34 cellular contexts compared by ENCODE assay signal in genomic region chr7:140384894-140385650, GRCh38. TPM values are rescaled to one million over a fixed set of nuclear protein-coding genes. Genes with fewer than 3 reads are reported as not detected.
DNase-seq lines count a peak whose midpoint lies in the region; ATAC-seq and TF ChIP-seq lines count a peak whose summit lies in the region.
"Had no signal": no experiment of that assay in that cellular context is flagged by ENCODE, and none has a peak within 500 bp of the region (broad histone marks: within the 10 kb centered on the region; RNA-seq: fewer than 3 reads in every experiment).

No MANE protein-coding gene starts in this region.

- H3K9me3 Mint-ChIP-seq in activated CD8-positive, alpha-beta T cell treated with anti-CD3 and anti-CD28 coated beads for 36 hours = no peaks in the 10 kb centered on the region
- H3K9me3 Mint-ChIP-seq in activated CD8-positive, alpha-beta T cell treated with anti-CD3 and anti-CD28 coated beads, Interleukin-2, amount 10 ng/mL, durations not matched to agents 7 days and 5 days (ENCODE audit: insufficient read depth) = no peaks in the 10 kb centered on the region
- H3K9me3 Mint-ChIP-seq in activated naive CD8-positive, alpha-beta T cell treated with anti-CD3 and anti-CD28 coated beads for 36 hours = no peaks in the 10 kb centered on the region
- no peaks in the 10 kb centered on the region for H3K9me3 Mint-ChIP-seq in osteocyte (ENCODE audit: unreplicated experiment)
- H3K9me3 Mint-ChIP-seq: natural killer cell treated with Interleukin-12 subunit alpha and Interleukin-12 subunit beta and Interleukin-15 and Interleukin-18, amount 100 ng/mL, for 72 hours; T-helper 1 cell treated with Interleukin-12 subunit alpha and Interleukin-12 subunit beta and Interleukin-4 antibody, amounts not matched to agents 30 μg/mL and 1 μg/mL, for 36 hours; type B pancreatic cell had no signal

- peaks cover 27% of the 10 kb centered on the region for H3K4me1 Mint-ChIP-seq in activated CD8-positive, alpha-beta T cell treated with anti-CD3 and anti-CD28 coated beads for 36 hours (ENCODE audit: low read depth)
- H3K4me1 Mint-ChIP-seq in activated CD8-positive, alpha-beta T cell treated with anti-CD3 and anti-CD28 coated beads, Interleukin-2, amount 10 ng/mL, durations not matched to agents 7 days and 5 days (ENCODE audit: low read depth) = peaks cover 14% of the 10 kb centered on the region
- peaks cover 21% of the 10 kb centered on the region for H3K4me1 Mint-ChIP-seq in activated naive CD8-positive, alpha-beta T cell treated with anti-CD3 and anti-CD28 coated beads for 36 hours
- peaks cover 12% of the 10 kb centered on the region for H3K4me1 Mint-ChIP-seq in osteocyte (ENCODE audit: unreplicated experiment)

- intact Hi-C loops in activated CD8-positive, alpha-beta T cell treated with anti-CD3 and anti-CD28 coated beads for 36 hours (cut with micrococcal nuclease) = no loop called here

- H3K9me3 ChIP-seq in HEK293 (ENCODE audit: control insufficient read depth, insufficient read depth, low read depth, low read length) = no peaks in the 10 kb centered on the region
- H3K9me3 ChIP-seq: heart right ventricle, mucosa of descending colon, SJSA1 had no signal

- peaks cover 10 to 17% of the 10 kb centered on the region in 2 experiments; a peak in 2 of 3 replicates for H3K36me3 ChIP-seq in HEK293 (ENCODE audit: control insufficient read depth in 2 of 2, insufficient read depth in 1 of 2, low read length in 2 of 2)

- no peak overlapping the region for H3K27ac ChIP-seq in HEK293 (ENCODE audit: extremely low read depth, low read depth, low read length)
- H3K27ac ChIP-seq: brain microvascular endothelial cell, heart right ventricle, KMS-11, SJSA1 had no signal

- H3K27ac Mint-ChIP-seq in activated CD8-positive, alpha-beta T cell treated with anti-CD3 and anti-CD28 coated beads for 36 hours = peak overlapping the region; percentile 73
- H3K27ac Mint-ChIP-seq in activated CD8-positive, alpha-beta T cell treated with anti-CD3 and anti-CD28 coated beads, Interleukin-2, amount 10 ng/mL, durations not matched to agents 7 days and 5 days = no peak overlapping the region
- H3K27ac Mint-ChIP-seq in activated naive CD8-positive, alpha-beta T cell treated with anti-CD3 and anti-CD28 coated beads for 36 hours = peak overlapping the region; percentile 52
- H3K27ac Mint-ChIP-seq in osteocyte (ENCODE audit: unreplicated experiment) = peak overlapping the region; percentile 54
- H3K27ac Mint-ChIP-seq: natural killer cell treated with Interleukin-12 subunit alpha and Interleukin-12 subunit beta and Interleukin-15 and Interleukin-18, amount 100 ng/mL, for 72 hours; T-helper 1 cell treated with Interleukin-12 subunit alpha and Interleukin-12 subunit beta and Interleukin-4 antibody, amounts not matched to agents 30 μg/mL and 1 μg/mL, for 36 hours; type B pancreatic cell had no signal

- CTCF ChIA-PET in activated CD8-positive, alpha-beta T cell treated with anti-CD3 and anti-CD28 coated beads for 36 hours (lab: Charles Lee) = interaction anchor here (0.8 to 2.2 kb wide), 4 partner anchors 9 to 81 kb away, joined by 3 to 8 read pairs (median 4); no protein-coding TSS in a partner anchor
- CTCF ChIA-PET in activated CD8-positive, alpha-beta T cell treated with anti-CD3 and anti-CD28 coated beads, Interleukin-2, amount 10 ng/mL, durations not matched to agents 7 days and 5 days (lab: Charles Lee) = interaction anchor here (0.5 to 1.9 kb wide), 6 partner anchors 8 to 203 kb away, joined by 3 to 7 read pairs (median 4); no protein-coding TSS in a partner anchor
- CTCF ChIA-PET in HEK293 (lab: Yijun Ruan, JAX) = interaction anchor here (0.6 to 0.9 kb wide), 2 partner anchors 59 to 169 kb away, joined by 3 read pairs; no protein-coding TSS in a partner anchor

- no peak for ATAC-seq in activated CD8-positive, alpha-beta T cell treated with anti-CD3 and anti-CD28 coated beads for 36 hours
- ATAC-seq in activated CD8-positive, alpha-beta T cell treated with anti-CD3 and anti-CD28 coated beads, Interleukin-2, amount 10 ng/mL, durations not matched to agents 7 days and 5 days = no peak
- ATAC-seq: HCT116; heart right ventricle; mucosa of descending colon; natural killer cell treated with Interleukin-12 subunit alpha and Interleukin-12 subunit beta and Interleukin-15 and Interleukin-18, amount 100 ng/mL, for 72 hours had no signal

- no peak overlapping the region for H3K4me3 ChIP-seq in HEK293 (ENCODE audit: low read depth, low read length)
- H3K4me3 ChIP-seq: heart right ventricle, lung, mucosa of descending colon, SJSA1, smooth muscle cell had no signal

- POLR2A ChIA-PET in activated CD8-positive, alpha-beta T cell treated with anti-CD3 and anti-CD28 coated beads for 36 hours (lab: Charles Lee) = interaction anchor here (1.4 to 2.9 kb wide), 3 partner anchors 9 to 25 kb away, joined by 4 to 25 read pairs (median 4); partner anchors contain the start of gene SLC37A3
- POLR2A ChIA-PET in activated CD8-positive, alpha-beta T cell treated with anti-CD3 and anti-CD28 coated beads, Interleukin-2, amount 10 ng/mL, durations not matched to agents 7 days and 5 days (lab: Charles Lee) = interaction anchor here (0.7 to 1.7 kb wide), 2 partner anchors 9 to 94 kb away, joined by 3 to 10 read pairs; partner anchors contain the start of gene MKRN1
- POLR2A ChIA-PET in HEK293 (lab: Yijun Ruan, JAX) = interaction anchor here (0.6 to 1.5 kb wide), 2 partner anchors 9 to 92 kb away, joined by 5 to 7 read pairs; no protein-coding TSS in a partner anchor

- H3K4me1 ChIP-seq in HEK293 (ENCODE audit: control insufficient read depth, insufficient read depth, low read length) = peaks cover 7% of the 10 kb centered on the region

- peaks cover 25% of the 10 kb centered on the region for H3K36me3 Mint-ChIP-seq in activated CD8-positive, alpha-beta T cell treated with anti-CD3 and anti-CD28 coated beads for 36 hours (ENCODE audit: low read depth)
- H3K36me3 Mint-ChIP-seq in activated CD8-positive, alpha-beta T cell treated with anti-CD3 and anti-CD28 coated beads, Interleukin-2, amount 10 ng/mL, durations not matched to agents 7 days and 5 days (ENCODE audit: low read depth) = peaks cover 16% of the 10 kb centered on the region
- peaks cover 22% of the 10 kb centered on the region for H3K36me3 Mint-ChIP-seq in activated naive CD8-positive, alpha-beta T cell treated with anti-CD3 and anti-CD28 coated beads for 36 hours
- peaks cover 9% of the 10 kb centered on the region for H3K36me3 Mint-ChIP-seq in osteocyte (ENCODE audit: unreplicated experiment)
- H3K36me3 Mint-ChIP-seq: natural killer cell treated with Interleukin-12 subunit alpha and Interleukin-12 subunit beta and Interleukin-15 and Interleukin-18, amount 100 ng/mL, for 72 hours had no signal

- no peaks in the 10 kb centered on the region for H3K27me3 Mint-ChIP-seq in activated CD8-positive, alpha-beta T cell treated with anti-CD3 and anti-CD28 coated beads for 36 hours
- no peaks in the 10 kb centered on the region for H3K27me3 Mint-ChIP-seq in activated CD8-positive, alpha-beta T cell treated with anti-CD3 and anti-CD28 coated beads, Interleukin-2, amount 10 ng/mL, durations not matched to agents 7 days and 5 days (ENCODE audit: low read depth)
- H3K27me3 Mint-ChIP-seq in activated naive CD8-positive, alpha-beta T cell treated with anti-CD3 and anti-CD28 coated beads for 36 hours = no peaks in the 10 kb centered on the region
- no peaks in the 10 kb centered on the region for H3K27me3 Mint-ChIP-seq in osteocyte (ENCODE audit: unreplicated experiment)
- H3K27me3 Mint-ChIP-seq: natural killer cell treated with Interleukin-12 subunit alpha and Interleukin-12 subunit beta and Interleukin-15 and Interleukin-18, amount 100 ng/mL, for 72 hours; type B pancreatic cell had no signal

- no peak overlapping the region for H3K4me3 Mint-ChIP-seq in activated CD8-positive, alpha-beta T cell treated with anti-CD3 and anti-CD28 coated beads for 36 hours
- no peak overlapping the region for H3K4me3 Mint-ChIP-seq in activated CD8-positive, alpha-beta T cell treated with anti-CD3 and anti-CD28 coated beads, Interleukin-2, amount 10 ng/mL, durations not matched to agents 7 days and 5 days
- no peak overlapping the region for H3K4me3 Mint-ChIP-seq in activated naive CD8-positive, alpha-beta T cell treated with anti-CD3 and anti-CD28 coated beads for 36 hours
- no peak overlapping the region for H3K4me3 Mint-ChIP-seq in osteocyte (ENCODE audit: unreplicated experiment)
- H3K4me3 Mint-ChIP-seq: natural killer cell treated with Interleukin-12 subunit alpha and Interleukin-12 subunit beta and Interleukin-15 and Interleukin-18, amount 100 ng/mL, for 72 hours; T-helper 1 cell treated with Interleukin-12 subunit alpha and Interleukin-12 subunit beta and Interleukin-4 antibody, amounts not matched to agents 30 μg/mL and 1 μg/mL, for 36 hours; type B pancreatic cell had no signal

- no peak for DNase-seq in activated CD8-positive, alpha-beta T cell treated with anti-CD3 and anti-CD28 coated beads for 36 hours
- DNase-seq in activated CD8-positive, alpha-beta T cell treated with anti-CD3 and anti-CD28 coated beads, Interleukin-2, amount 10 ng/mL, durations not matched to agents 7 days and 5 days = no peak
- DNase-seq in activated naive CD8-positive, alpha-beta T cell treated with anti-CD3 and anti-CD28 coated beads for 36 hours = no peak
- DNase-seq in osteocyte (ENCODE audit: extremely low spot score, unreplicated experiment) (no peak), cerebellar cortex (ENCODE audit: low spot score) (no peak), A172 (ENCODE audit: low spot score) (no peak), C1 segment of cervical spinal cord (lab: John Stamatoyannopoulos, UW) (no peak)
- DNase-seq: activated gamma-delta T cell treated with Interleukin-2 at 50 U/mL for 16 hours; amniotic stem cell; brain microvascular endothelial cell; Calu3; DMS79 treated with DMSO at 0.1 percent for 48 hours; effector CD4-positive, alpha-beta T cell; erythroblast; foreskin fibroblast; heart right ventricle; kidney glomerular epithelial cell; MM.1S; mucosa of descending colon; NCI-H82; retina; RPMI8226; stimulated activated CD4-positive, alpha-beta T cell treated with anti-CD3 and anti-CD28 coated beads, Interleukin-2, amount 100 ng/mL, for 24 hours; substantia nigra had no signal

- TF ChIP-seq CTCF in activated CD8-positive, alpha-beta T cell treated with anti-CD3 and anti-CD28 coated beads for 36 hours (IDR thresholded peaks at IDR 0.05) = no peak
- no peak for TF ChIP-seq CTCF in HEK293 (tag by site-specific recombination; IDR thresholded peaks at IDR 0.05)
- no peak for TF ChIP-seq CTCF in osteocyte (IDR thresholded peaks at IDR 0.05)

RNA-seq across cellular contexts. Expression of gene SLC37A3, which starts 13.3 kb away (rescaled TPM):
- 10 to 100 TPM; 30.7 to 33.6 TPM for total RNA-seq in activated CD8-positive, alpha-beta T cell treated with anti-CD3 and anti-CD28 coated beads for 36 hours
- 10 to 100 TPM; 19.9 to 23.9 TPM for total RNA-seq in activated CD8-positive, alpha-beta T cell treated with anti-CD3 and anti-CD28 coated beads, Interleukin-2, amount 10 ng/mL, durations not matched to agents 7 days and 5 days
- total RNA-seq in activated naive CD8-positive, alpha-beta T cell treated with anti-CD3 and anti-CD28 coated beads for 36 hours = 10 to 100 TPM; 26.2 to 27.2 TPM
- 63.8 and 72.7 TPM in 2 replicates for total RNA-seq in osteocyte
- 7.6 and 10.8 TPM in 2 replicates for total RNA-seq in A172 (2014; rRNA removed; shearing (Covaris generic))

RNA-seq across cellular contexts. Expression of gene RAB19, which starts 18.8 kb away (rescaled TPM):
- total RNA-seq in activated CD8-positive, alpha-beta T cell treated with anti-CD3 and anti-CD28 coated beads for 36 hours = 1 to 10 TPM; 5.6 to 6.4 TPM
- 1 to 10 TPM; 7.2 to 7.3 TPM for total RNA-seq in activated CD8-positive, alpha-beta T cell treated with anti-CD3 and anti-CD28 coated beads, Interleukin-2, amount 10 ng/mL, durations not matched to agents 7 days and 5 days
- 1 to 10 TPM; 6.8 to 7.6 TPM for total RNA-seq in activated naive CD8-positive, alpha-beta T cell treated with anti-CD3 and anti-CD28 coated beads for 36 hours
- not detected in 2 replicates for total RNA-seq in osteocyte
- not detected in 2 replicates for total RNA-seq in A172 (2014; rRNA removed; shearing (Covaris generic))
- total RNA-seq: heart right ventricle, osteoblast, SJSA1, smooth muscle cell had no signal
